In the genomic region with DNA sequence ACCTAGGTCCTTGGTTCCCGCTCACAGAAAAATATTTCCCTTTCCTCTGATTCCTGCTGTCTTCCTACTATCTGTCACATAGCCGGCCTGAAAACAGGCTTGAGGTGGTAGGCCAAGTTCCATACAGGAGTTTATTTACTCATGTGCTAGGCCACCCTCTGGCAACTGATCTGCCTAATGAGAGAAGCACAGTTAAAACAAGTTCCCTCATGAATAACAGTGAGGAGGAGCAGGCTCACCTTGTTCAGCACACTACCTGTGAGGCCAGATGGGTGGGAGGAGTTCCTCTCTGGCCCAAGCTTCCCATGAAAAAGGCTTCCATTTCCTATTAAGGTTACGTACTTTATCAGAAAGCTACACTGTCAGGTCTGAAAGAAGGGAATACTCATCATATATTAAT, we compare ENCODE assay signal across 14 cellular contexts.
"Had no signal": no experiment of that assay in that cellular context is flagged by ENCODE, and none has a peak within 500 bp of the region (broad histone marks: within the 10 kb centered on the region; RNA-seq: fewer than 3 reads in every experiment).

No MANE protein-coding gene starts in this region.

- H3K9me3 ChIP-seq: mucosa of descending colon, thyroid gland had no signal

- H3K4me1 ChIP-seq: thyroid gland had no signal

- H3K9me3 Mint-ChIP-seq: activated naive CD4-positive, alpha-beta T cell treated with anti-CD3 and anti-CD28 coated beads for 36 hours; effector memory CD8-positive, alpha-beta T cell; naive thymus-derived CD8-positive, alpha-beta T cell had no signal

- H3K27ac ChIP-seq: thyroid gland, WERI-Rb-1 had no signal

- H3K36me3 ChIP-seq: thyroid gland, WERI-Rb-1 had no signal

- H3K27me3 ChIP-seq: thyroid gland had no signal

- H3K4me3 Mint-ChIP-seq: activated naive CD4-positive, alpha-beta T cell treated with anti-CD3 and anti-CD28 coated beads for 36 hours; effector memory CD8-positive, alpha-beta T cell; naive thymus-derived CD8-positive, alpha-beta T cell had no signal

- H3K27ac Mint-ChIP-seq: activated naive CD4-positive, alpha-beta T cell treated with anti-CD3 and anti-CD28 coated beads for 36 hours; effector memory CD8-positive, alpha-beta T cell; naive thymus-derived CD8-positive, alpha-beta T cell had no signal

- ATAC-seq: effector memory CD8-positive, alpha-beta T cell; left colon; mucosa of descending colon; naive thymus-derived CD8-positive, alpha-beta T cell had no signal

- H3K4me3 ChIP-seq: mucosa of descending colon, thyroid gland had no signal

- H3K4me1 Mint-ChIP-seq: naive thymus-derived CD8-positive, alpha-beta T cell had no signal

- H3K36me3 Mint-ChIP-seq: naive thymus-derived CD8-positive, alpha-beta T cell had no signal

- FAIRE-seq: astrocyte, small intestine had no signal

- DNase-seq: activated CD4-positive, alpha-beta T cell treated with anti-CD3 and anti-CD28 coated beads for 4 hours; activated naive CD4-positive, alpha-beta T cell treated with anti-CD3 and anti-CD28 coated beads for 36 hours; caudate nucleus; cortex of kidney; effector memory CD8-positive, alpha-beta T cell; glutamatergic neuron; left colon; mucosa of descending colon; naive thymus-derived CD8-positive, alpha-beta T cell; posterior cingulate gyrus; small intestine; thyroid gland; WERI-Rb-1 had no signal
